In the genomic region with DNA sequence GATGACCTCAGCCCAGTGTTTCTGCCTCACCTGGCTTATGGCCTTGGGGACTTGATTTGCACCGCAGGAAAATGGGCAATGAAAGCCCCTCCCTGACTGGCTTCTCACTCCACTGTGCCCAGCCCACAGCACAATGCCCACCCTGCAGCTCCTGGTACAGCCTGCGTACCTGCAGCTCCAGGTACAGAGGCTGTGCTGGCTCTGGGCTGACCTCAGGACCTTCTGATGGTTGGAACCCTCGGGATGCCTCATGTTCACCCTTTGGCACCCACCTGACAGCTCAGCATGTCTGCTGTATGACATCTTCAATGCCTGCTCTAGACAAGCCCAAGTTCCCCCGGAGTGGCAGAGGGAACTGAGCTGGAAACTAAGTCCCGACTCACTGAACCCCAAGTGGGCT, we compare ENCODE assay signal across 1 cellular context.
TF ChIP-seq lines count a peak whose summit lies in the region.

No MANE protein-coding gene starts in this region.

TF ChIP-seq in HepG2, 621 proteins besides CTCF, POLR2A, EP300 and RAD21 (continued from another document):
- TF ChIP-seq, protein P1, sequence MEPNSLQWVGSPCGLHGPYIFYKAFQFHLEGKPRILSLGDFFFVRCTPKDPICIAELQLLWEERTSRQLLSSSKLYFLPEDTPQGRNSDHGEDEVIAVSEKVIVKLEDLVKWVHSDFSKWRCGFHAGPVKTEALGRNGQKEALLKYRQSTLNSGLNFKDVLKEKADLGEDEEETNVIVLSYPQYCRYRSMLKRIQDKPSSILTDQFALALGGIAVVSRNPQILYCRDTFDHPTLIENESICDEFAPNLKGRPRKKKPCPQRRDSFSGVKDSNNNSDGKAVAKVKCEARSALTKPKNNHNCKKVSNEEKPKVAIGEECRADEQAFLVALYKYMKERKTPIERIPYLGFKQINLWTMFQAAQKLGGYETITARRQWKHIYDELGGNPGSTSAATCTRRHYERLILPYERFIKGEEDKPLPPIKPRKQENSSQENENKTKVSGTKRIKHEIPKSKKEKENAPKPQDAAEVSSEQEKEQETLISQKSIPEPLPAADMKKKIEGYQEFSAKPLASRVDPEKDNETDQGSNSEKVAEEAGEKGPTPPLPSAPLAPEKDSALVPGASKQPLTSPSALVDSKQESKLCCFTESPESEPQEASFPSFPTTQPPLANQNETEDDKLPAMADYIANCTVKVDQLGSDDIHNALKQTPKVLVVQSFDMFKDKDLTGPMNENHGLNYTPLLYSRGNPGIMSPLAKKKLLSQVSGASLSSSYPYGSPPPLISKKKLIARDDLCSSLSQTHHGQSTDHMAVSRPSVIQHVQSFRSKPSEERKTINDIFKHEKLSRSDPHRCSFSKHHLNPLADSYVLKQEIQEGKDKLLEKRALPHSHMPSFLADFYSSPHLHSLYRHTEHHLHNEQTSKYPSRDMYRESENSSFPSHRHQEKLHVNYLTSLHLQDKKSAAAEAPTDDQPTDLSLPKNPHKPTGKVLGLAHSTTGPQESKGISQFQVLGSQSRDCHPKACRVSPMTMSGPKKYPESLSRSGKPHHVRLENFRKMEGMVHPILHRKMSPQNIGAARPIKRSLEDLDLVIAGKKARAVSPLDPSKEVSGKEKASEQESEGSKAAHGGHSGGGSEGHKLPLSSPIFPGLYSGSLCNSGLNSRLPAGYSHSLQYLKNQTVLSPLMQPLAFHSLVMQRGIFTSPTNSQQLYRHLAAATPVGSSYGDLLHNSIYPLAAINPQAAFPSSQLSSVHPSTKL (CRISPR knock-in tag; IDR thresholded peaks at IDR 0.05), result no peak
- no peak for TF ChIP-seq MATR3 (CRISPR knock-in tag; IDR thresholded peaks at IDR 0.05)
